In genomic region chr20:35716330-35716729, GRCh38 we compare ENCODE assay signal across 20 cellular contexts. TPM values are rescaled to one million over a fixed set of nuclear protein-coding genes. Genes with fewer than 3 reads are reported as not detected.
A peak's percentile ranks its signal among the peaks of the same experiment; 100 is the strongest.
DNase-seq lines count a peak whose midpoint lies in the region; ATAC-seq and TF ChIP-seq lines count a peak whose summit lies in the region.
"Had no signal": no experiment of that assay in that cellular context is flagged by ENCODE, and none has a peak within 500 bp of the region (broad histone marks: within the 10 kb centered on the region; RNA-seq: fewer than 3 reads in every experiment).

No MANE protein-coding gene starts in this region.

- H3K79me2 ChIP-seq in osteoblast (ENCODE audit: insufficient read depth, low read length) = peaks cover 97% of the 10 kb centered on the region

- no peak overlapping the region for H2AFZ ChIP-seq in osteoblast (ENCODE audit: low read length)

- peaks cover 28% of the 10 kb centered on the region for H3K4me1 ChIP-seq in CD4-positive, CD25-positive, alpha-beta regulatory T cell (ENCODE audit: control insufficient read depth, insufficient read depth, low read length, poor library complexity, severe bottlenecking)
- peaks cover 12% of the 10 kb centered on the region for H3K4me1 ChIP-seq in osteoblast (ENCODE audit: insufficient read depth, low read length)
- H3K4me1 ChIP-seq in aorta (ENCODE audit: control insufficient read depth in 1 of 2, insufficient read depth in 2 of 2, low read length in 2 of 2) = peaks cover 0 to 2% of the 10 kb centered on the region in 2 donors
- H3K4me1 ChIP-seq in ovary (ENCODE audit: insufficient read depth) = peaks cover 2% of the 10 kb centered on the region
- H3K4me1 ChIP-seq: BE2C had no signal

- no peak overlapping the region for H3K4me3 ChIP-seq in CD4-positive, CD25-positive, alpha-beta regulatory T cell (ENCODE audit: low read depth, low read length)
- H3K4me3 ChIP-seq in osteoblast (ENCODE audit: insufficient read depth, low read length) = no peak overlapping the region
- no peak overlapping the region for H3K4me3 ChIP-seq in aorta (ENCODE audit: low read length in 2 of 2)
- no peak overlapping the region for H3K4me3 ChIP-seq in ovary

- H3K9me3 ChIP-seq in CD4-positive, CD25-positive, alpha-beta regulatory T cell (ENCODE audit: control insufficient read depth in 2 of 2, low read length in 2 of 2) = no peaks in the 10 kb centered on the region
- H3K9me3 ChIP-seq in CD4-positive, alpha-beta T cell (ENCODE audit: control insufficient read depth, low read length) = no peaks in the 10 kb centered on the region
- no peaks in the 10 kb centered on the region for H3K9me3 ChIP-seq in osteoblast (ENCODE audit: low read depth, low read length)
- H3K9me3 ChIP-seq in aorta (ENCODE audit: control insufficient read depth, low read length) = no peaks in the 10 kb centered on the region
- no peaks in the 10 kb centered on the region for H3K9me3 ChIP-seq in ovary
- H3K9me3 ChIP-seq: BE2C had no signal

- POLR2A ChIA-PET in CD4-positive, alpha-beta T cell (lab: Charles Lee) = interaction anchor here (0.6 to 2.0 kb wide), 3 partner anchors 10 to 419 kb away, joined by 3 to 6 read pairs (median 3); no protein-coding TSS in a partner anchor

- H3K27me3 Mint-ChIP-seq in activated naive CD4-positive, alpha-beta T cell treated with anti-CD3 and anti-CD28 coated beads, Interleukin-2, amount 10 ng/mL, durations not matched to agents 7 days and 5 days = no peaks in the 10 kb centered on the region
- H3K27me3 Mint-ChIP-seq in CD4-positive, CD25-positive, alpha-beta regulatory T cell = no peaks in the 10 kb centered on the region
- no peaks in the 10 kb centered on the region for H3K27me3 Mint-ChIP-seq in CD4-positive, alpha-beta T cell
- H3K27me3 Mint-ChIP-seq: CD4-positive, alpha-beta memory T cell; IgD-negative memory B cell had no signal

- no peaks in the 10 kb centered on the region for H3K9me3 Mint-ChIP-seq in activated naive CD4-positive, alpha-beta T cell treated with anti-CD3 and anti-CD28 coated beads, Interleukin-2, amount 10 ng/mL, durations not matched to agents 7 days and 5 days
- no peaks in the 10 kb centered on the region for H3K9me3 Mint-ChIP-seq in CD4-positive, CD25-positive, alpha-beta regulatory T cell
- H3K9me3 Mint-ChIP-seq in CD4-positive, alpha-beta T cell = no peaks in the 10 kb centered on the region
- H3K9me3 Mint-ChIP-seq: CD4-positive, alpha-beta memory T cell; HFFc6; IgD-negative memory B cell had no signal

- 92 to 97% methylated on average over 4 of the region's 4 CpGs for WGBS in aorta, 2 donors
- 83 to 92% (median 86%) methylated on average over 4 of the region's 4 CpGs for WGBS in ovary, 3 donors

- H3K4me1 Mint-ChIP-seq in activated naive CD4-positive, alpha-beta T cell treated with anti-CD3 and anti-CD28 coated beads, Interleukin-2, amount 10 ng/mL, durations not matched to agents 7 days and 5 days = peaks cover 43% of the 10 kb centered on the region
- peaks cover 32 to 65% (median 36%) of the 10 kb centered on the region in 4 donors for H3K4me1 Mint-ChIP-seq in CD4-positive, CD25-positive, alpha-beta regulatory T cell
- H3K4me1 Mint-ChIP-seq in CD4-positive, alpha-beta T cell (ENCODE audit: low read depth) = peaks cover 55% of the 10 kb centered on the region

- no peak for TF ChIP-seq CTCF in CD4-positive, alpha-beta T cell (IDR thresholded peaks at IDR 0.05)
- no peak for TF ChIP-seq CTCF in osteoblast (IDR thresholded peaks at IDR 0.05; ENCODE audit: extremely low read depth, low read depth, low read length)
- no peak for TF ChIP-seq CTCF in ovary (IDR thresholded peaks at IDR 0.05)

- no peak overlapping the region for H3K27ac ChIP-seq in CD4-positive, CD25-positive, alpha-beta regulatory T cell (ENCODE audit: insufficient read depth, low read length, poor library complexity, severe bottlenecking)
- no peak overlapping the region for H3K27ac ChIP-seq in CD4-positive, alpha-beta T cell (ENCODE audit: low read depth, low read length)
- H3K27ac ChIP-seq in osteoblast (ENCODE audit: low read depth, low read length) (peak overlapping the region; percentile 17), aorta (ENCODE audit: low read depth in 1 of 2, low read length in 2 of 2) (no peak overlapping the region), ovary (no peak overlapping the region)

- DNase-seq in activated naive CD4-positive, alpha-beta T cell treated with anti-CD3 and anti-CD28 coated beads, Interleukin-2, amount 10 ng/mL, durations not matched to agents 7 days and 5 days = no peak
- DNase-seq in activated naive CD4-positive, alpha-beta T cell treated with Interleukin-2 at 50 U/mL for 16 hours = no peak
- DNase-seq in CD4-positive, CD25-positive, alpha-beta regulatory T cell = no peak
- DNase-seq in CD4-positive, alpha-beta T cell = no peak
- DNase-seq in osteoblast (ENCODE audit: insufficient read length, low spot score, missing footprints) (no peak), SW480 (ENCODE audit: low spot score) (no peak), aorta (no peak), ovary (no peak)
- DNase-seq: ACHN; BE2C; C1 segment of cervical spinal cord; CD4-positive, alpha-beta memory T cell; DMS153; DMS79; GDM1; GOT3; H7; HFFc6 had no signal

- TF ChIP-seq EP300 in ovary (IDR thresholded peaks at IDR 0.05) = no peak

- intact Hi-C loops in CD4-positive, alpha-beta T cell (cut with DNase I, micrococcal nuclease) = loop anchor here in 1 of 2 experiments (2.0 kb wide), 1 partner anchor 14 kb away; no protein-coding TSS in a partner anchor
- intact Hi-C loops in aorta (cut with DNase I) (no loop called here), ovary (cut with DNase I) (no loop called here)

- peaks cover 78% of the 10 kb centered on the region for H4K20me1 ChIP-seq in osteoblast (ENCODE audit: insufficient read depth, low read length)

- H3K4me2 ChIP-seq in osteoblast (ENCODE audit: insufficient read depth, low read length) = no peak overlapping the region

- H3K4me3 Mint-ChIP-seq in activated naive CD4-positive, alpha-beta T cell treated with anti-CD3 and anti-CD28 coated beads, Interleukin-2, amount 10 ng/mL, durations not matched to agents 7 days and 5 days = no peak overlapping the region
- H3K4me3 Mint-ChIP-seq in CD4-positive, CD25-positive, alpha-beta regulatory T cell = peak overlapping the region in 2 of 4 donors; percentile 15 to 26
- H3K4me3 Mint-ChIP-seq in CD4-positive, alpha-beta T cell = no peak overlapping the region

- ATAC-seq in CD4-positive, CD25-positive, alpha-beta regulatory T cell (ENCODE audit: low read depth in 2 of 2) = no peak
- no peak for ATAC-seq in CD4-positive, alpha-beta T cell (ENCODE audit: poor library complexity)
- no peak for ATAC-seq in aorta (ENCODE audit: low FRiP score)
- ATAC-seq: HCT116 had no signal

- CTCF ChIA-PET in activated naive CD4-positive, alpha-beta T cell treated with anti-CD3 and anti-CD28 coated beads, Interleukin-2, amount 10 ng/mL, durations not matched to agents 7 days and 5 days (lab: Charles Lee) = interaction anchor here (0.7 kb wide), 1 partner anchor 12 kb away, joined by 3 read pairs; no protein-coding TSS in a partner anchor
- CTCF ChIA-PET in CD4-positive, alpha-beta T cell (lab: Charles Lee) = no interaction called here

- H3K27me3 ChIP-seq in CD4-positive, CD25-positive, alpha-beta regulatory T cell (ENCODE audit: control insufficient read depth, insufficient read depth, low read length) = no peaks in the 10 kb centered on the region
- no peaks in the 10 kb centered on the region for H3K27me3 ChIP-seq in CD4-positive, alpha-beta T cell (ENCODE audit: control insufficient read depth, insufficient read depth, low read length)
- H3K27me3 ChIP-seq in osteoblast (ENCODE audit: insufficient read depth, low read length) (no peaks in the 10 kb centered on the region), aorta (ENCODE audit: control insufficient read depth in 1 of 2, insufficient read depth in 2 of 2, low read length in 1 of 2) (no peaks in the 10 kb centered on the region), ovary (no peaks in the 10 kb centered on the region)
- H3K27me3 ChIP-seq: BE2C had no signal

- peaks cover 96% of the 10 kb centered on the region for H3K36me3 ChIP-seq in CD4-positive, CD25-positive, alpha-beta regulatory T cell (ENCODE audit: control insufficient read depth, insufficient read depth, low read length)
- peaks cover 98% of the 10 kb centered on the region for H3K36me3 ChIP-seq in osteoblast (ENCODE audit: insufficient read depth, low read length)
- peaks cover 6 to 22% of the 10 kb centered on the region in 2 donors for H3K36me3 ChIP-seq in aorta (ENCODE audit: control insufficient read depth in 1 of 2, insufficient read depth in 2 of 2, low read length in 1 of 2)
- H3K36me3 ChIP-seq in ovary = peaks cover 2% of the 10 kb centered on the region

- TF ChIP-seq POLR2A in ovary (IDR thresholded peaks at IDR 0.05) = no peak

- peaks cover 57% of the 10 kb centered on the region for H3K36me3 Mint-ChIP-seq in activated naive CD4-positive, alpha-beta T cell treated with anti-CD3 and anti-CD28 coated beads, Interleukin-2, amount 10 ng/mL, durations not matched to agents 7 days and 5 days
- peaks cover 50% of the 10 kb centered on the region for H3K36me3 Mint-ChIP-seq in CD4-positive, CD25-positive, alpha-beta regulatory T cell
- peaks cover 96% of the 10 kb centered on the region for H3K36me3 Mint-ChIP-seq in CD4-positive, alpha-beta T cell (ENCODE audit: low read depth)
- H3K36me3 Mint-ChIP-seq: IgD-negative memory B cell had no signal

- peak overlapping the region; percentile 19 for H3K27ac Mint-ChIP-seq in activated naive CD4-positive, alpha-beta T cell treated with anti-CD3 and anti-CD28 coated beads, Interleukin-2, amount 10 ng/mL, durations not matched to agents 7 days and 5 days
- H3K27ac Mint-ChIP-seq in CD4-positive, CD25-positive, alpha-beta regulatory T cell = peak overlapping the region in 2 of 3 donors; percentile 44 to 51
- peak overlapping the region; percentile 57 for H3K27ac Mint-ChIP-seq in CD4-positive, alpha-beta T cell

RNA-seq across cellular contexts. Expression of gene ROMO1, which starts 17.1 kb away (rescaled TPM):
- total RNA-seq in CD4-positive, CD25-positive, alpha-beta regulatory T cell = 48.8 TPM
- 100 to 1,000 TPM; 295 to 378 (median 363) TPM for polyA plus RNA-seq in CD4-positive, CD25-positive, alpha-beta regulatory T cell
- 10 to 100 TPM; 32.9 to 35.8 TPM for total RNA-seq in CD4-positive, alpha-beta T cell
- total RNA-seq in osteoblast (108 and 124 TPM in 2 replicates), aorta (100 to 1,000 TPM in 1 of 2 donors, 10 to 100 TPM in 1; 78.5 to 102 TPM), ovary (100 to 1,000 TPM in 6 of 7 donors, 10 to 100 TPM in 1; 98.7 to 404 (median 112) TPM)
- polyA plus RNA-seq in aorta (100 to 1,000 TPM; 403 to 629 TPM), ovary (100 to 1,000 TPM in 1 of 2 donors, 10 to 100 TPM in 1; 23.2 to 195 TPM)

RNA-seq across cellular contexts. Expression of gene NFS1, which starts 17.2 kb away (rescaled TPM):
- total RNA-seq in CD4-positive, CD25-positive, alpha-beta regulatory T cell = 21.2 TPM
- polyA plus RNA-seq in CD4-positive, CD25-positive, alpha-beta regulatory T cell = 10 to 100 TPM; 22.3 to 32.6 (median 25.4) TPM
- total RNA-seq in CD4-positive, alpha-beta T cell = 10 to 100 TPM; 10.6 to 11.5 TPM
- total RNA-seq in osteoblast (21.7 and 29.5 TPM in 2 replicates), aorta (10 to 100 TPM; 12.6 to 22.1 TPM), ovary (10 to 100 TPM; 17.3 to 33.7 (median 29.4) TPM)
- polyA plus RNA-seq in aorta (10 to 100 TPM; 10.3 to 28.0 TPM), ovary (10 to 100 TPM; 26.8 to 58.1 TPM)

RNA-seq across cellular contexts. Expression of gene RBM39, which starts 25.7 kb away (rescaled TPM):
- total RNA-seq in CD4-positive, CD25-positive, alpha-beta regulatory T cell = 1,180 TPM
- polyA plus RNA-seq in CD4-positive, CD25-positive, alpha-beta regulatory T cell = 100 to 1,000 TPM; 112 to 144 (median 117) TPM
- 1,000 to 10,000 TPM; 1,057 to 1,091 TPM for total RNA-seq in CD4-positive, alpha-beta T cell
- 274 and 300 TPM in 2 replicates for total RNA-seq in osteoblast
- total RNA-seq in aorta = 100 to 1,000 TPM; 293 to 383 TPM
- 100 to 1,000 TPM in 1 of 2 donors, 10 to 100 TPM in 1; 65.6 to 352 TPM for polyA plus RNA-seq in aorta
- total RNA-seq in ovary = 100 to 1,000 TPM; 277 to 389 (median 356) TPM
- polyA plus RNA-seq in ovary = 100 to 1,000 TPM; 247 to 269 TPM

RNA-seq across cellular contexts. Expression of gene CPNE1, which starts 51.6 kb away (rescaled TPM):
- 246 TPM for total RNA-seq in CD4-positive, CD25-positive, alpha-beta regulatory T cell
- 100 to 1,000 TPM; 175 to 398 (median 338) TPM for polyA plus RNA-seq in CD4-positive, CD25-positive, alpha-beta regulatory T cell
- 100 to 1,000 TPM; 146 to 153 TPM for total RNA-seq in CD4-positive, alpha-beta T cell
- total RNA-seq in osteoblast = 165 and 166 TPM in 2 replicates
- total RNA-seq in aorta = 100 to 1,000 TPM; 176 to 204 TPM
- polyA plus RNA-seq in aorta = 100 to 1,000 TPM in 1 of 2 donors, 10 to 100 TPM in 1; 79.0 to 265 TPM
- total RNA-seq in ovary = 100 to 1,000 TPM in 6 of 7 donors, 10 to 100 TPM in 1; 97.5 to 173 (median 165) TPM
- 100 to 1,000 TPM; 127 to 129 TPM for polyA plus RNA-seq in ovary

RNA-seq across cellular contexts. Expression of gene RBM12, which starts 51.6 kb away (rescaled TPM):
- total RNA-seq in CD4-positive, CD25-positive, alpha-beta regulatory T cell = 128 TPM
- 10 to 100 TPM; 46.6 to 58.0 (median 53.3) TPM for polyA plus RNA-seq in CD4-positive, CD25-positive, alpha-beta regulatory T cell
- total RNA-seq in CD4-positive, alpha-beta T cell = 10 to 100 TPM; 91.7 to 95.2 TPM
- total RNA-seq in osteoblast = 57.8 and 62.6 TPM in 2 replicates
- total RNA-seq in aorta = 10 to 100 TPM; 73.3 to 79.3 TPM
- polyA plus RNA-seq in aorta = 10 to 100 TPM in 1 of 2 donors, 1 to 10 TPM in 1; 8.5 to 15.5 TPM
- total RNA-seq in ovary = 100 to 1,000 TPM in 5 of 7 donors, 10 to 100 TPM in 2; 30.0 to 130 (median 107) TPM
- polyA plus RNA-seq in ovary = 10 to 100 TPM; 20.4 to 63.5 TPM
